In the genomic region with DNA sequence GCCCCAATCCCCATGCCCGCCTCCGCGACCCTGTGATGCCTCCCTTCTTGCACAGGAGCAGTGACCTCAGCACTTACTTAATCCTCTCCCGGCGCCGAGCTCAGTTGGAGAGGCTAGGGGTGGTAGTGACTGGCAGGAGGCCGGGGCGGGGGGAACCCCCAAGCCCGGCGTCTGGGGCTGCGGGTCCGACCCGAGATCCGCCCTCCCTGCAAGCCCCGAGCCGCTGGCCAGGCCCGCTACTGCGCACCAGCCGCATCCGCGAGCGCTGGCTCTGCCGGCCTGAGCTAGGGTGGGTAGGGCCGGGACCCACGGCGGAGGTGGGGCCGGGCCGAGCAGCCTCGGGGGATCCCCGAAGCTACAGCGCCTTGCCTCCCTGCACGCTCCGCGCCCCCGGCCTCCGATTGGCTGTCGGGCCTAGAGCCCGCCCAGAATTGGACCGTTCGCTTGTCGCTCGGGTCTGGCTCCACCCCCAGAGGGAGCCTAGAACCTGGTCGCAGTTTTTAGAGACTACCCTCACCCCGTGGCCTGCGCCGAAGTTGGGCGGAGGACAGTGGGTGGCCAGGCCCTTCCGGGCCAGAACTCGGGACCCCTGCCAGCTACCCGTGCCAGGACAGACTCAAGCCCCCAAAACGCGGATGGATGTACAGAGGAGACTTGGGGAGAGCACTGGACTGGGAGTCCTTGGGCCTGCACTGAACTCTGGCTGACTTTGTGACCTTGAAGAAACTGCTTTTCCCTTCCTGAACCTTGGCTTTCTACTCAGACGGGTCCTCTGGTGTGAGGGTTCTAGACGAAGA, we compare ENCODE assay signal across 7 cellular contexts. TPM values are rescaled to one million over a fixed set of nuclear protein-coding genes. Genes with fewer than 3 reads are reported as not detected.
DNase-seq lines count a peak whose midpoint lies in the region; ATAC-seq and TF ChIP-seq lines count a peak whose summit lies in the region.

A gene (minus strand): TSS at position 362 of the 797 bp plus-strand sequence. CDS start 2,048 bp downstream, outside the sequence.

- TF ChIP-seq CTCF in choroid plexus epithelial cell (conservative IDR thresholded peaks at IDR 0.05; ENCODE audit: low read depth, low read length) = no peak

- CTCF ChIA-PET in activated CD4-positive, alpha-beta T cell treated with anti-CD3 and anti-CD28 coated beads for 36 hours (lab: Charles Lee) = interaction anchor here (0.7 to 19.8 kb wide), 11 partner anchors 16 to 321 kb away, joined by 3 to 647 read pairs (median 4); a partner anchor contains a TSS

- POLR2A ChIA-PET in activated CD4-positive, alpha-beta T cell treated with anti-CD3 and anti-CD28 coated beads for 36 hours (lab: Charles Lee) = interaction anchor here (0.5 to 10.4 kb wide), 12 partner anchors 14 to 1374 kb away, joined by 3 to 267 read pairs (median 4); a partner anchor contains a TSS

- H3K27ac Mint-ChIP-seq in activated CD4-positive, alpha-beta T cell treated with anti-CD3 and anti-CD28 coated beads for 36 hours = peak within 1 kb of the TSS; percentile 99

- H3K27me3 Mint-ChIP-seq in activated CD4-positive, alpha-beta T cell treated with anti-CD3 and anti-CD28 coated beads for 36 hours = no peaks in the 10 kb centered on the region

- H3K4me3 Mint-ChIP-seq in activated CD4-positive, alpha-beta T cell treated with anti-CD3 and anti-CD28 coated beads for 36 hours = peak within 1 kb of the TSS; percentile 100

- peak within 1 kb of the TSS; percentile 63 for H3K4me3 ChIP-seq in choroid plexus epithelial cell (ENCODE audit: low read depth, low read length)

- peaks cover 51% of the 10 kb centered on the region for H3K4me1 Mint-ChIP-seq in activated CD4-positive, alpha-beta T cell treated with anti-CD3 and anti-CD28 coated beads for 36 hours

- DNase-seq in NCI-H2171 treated with DMSO at 0.1 percent for 48 hours (lab: John Stamatoyannopoulos, UW) (peak; percentile 75), choroid plexus epithelial cell (ENCODE audit: low read depth) (peak; percentile 93), kidney tubule cell (ENCODE audit: low spot score) (peak; percentile 89)
- peak; percentile 98 for DNase-seq in activated CD4-positive, alpha-beta T cell treated with anti-CD3 and anti-CD28 coated beads for 36 hours
- peak; percentile 91 to 98 for DNase-seq in stimulated activated CD4-positive, alpha-beta T cell treated with anti-CD3 and anti-CD28 coated beads, Interleukin-15, amount 100 ng/mL, for 48 hours (ENCODE audit: low read depth in 2 of 2)

- H3K36me3 Mint-ChIP-seq in activated CD4-positive, alpha-beta T cell treated with anti-CD3 and anti-CD28 coated beads for 36 hours (ENCODE audit: low read depth) = peaks cover 35% of the 10 kb centered on the region

- intact Hi-C loops in activated CD4-positive, alpha-beta T cell treated with anti-CD3 and anti-CD28 coated beads for 36 hours (cut with DNase I, micrococcal nuclease) = loop anchor here (1.0 to 5.0 kb wide), 5 partner anchors 202 to 1490 kb away; a partner anchor contains a TSS

- ATAC-seq in GM18519 (IDR thresholded peaks at IDR 0.05; ENCODE audit: low FRiP score, unreplicated experiment) (peak; percentile 76), HG03039 (IDR thresholded peaks at IDR 0.05; ENCODE audit: unreplicated experiment) (peak; percentile 64)
- peak; percentile 80 for ATAC-seq in activated CD4-positive, alpha-beta T cell treated with anti-CD3 and anti-CD28 coated beads for 36 hours

- no peaks in the 10 kb centered on the region for H3K9me3 Mint-ChIP-seq in activated CD4-positive, alpha-beta T cell treated with anti-CD3 and anti-CD28 coated beads for 36 hours (ENCODE audit: low read depth)

RNA-seq across cellular contexts. Expression of the gene that starts here (rescaled TPM):
- 10 to 100 TPM; 31.7 to 31.9 TPM for total RNA-seq in activated CD4-positive, alpha-beta T cell treated with anti-CD3 and anti-CD28 coated beads for 36 hours

Comparison
In these comparisons a context has a peak if more than half of its experiments do, and no peak if none do; other contexts are left out.
1. Peak in every context shown above with its lines: DNase-seq, ATAC-seq and H3K4me3 ChIP-seq.